ENCODE assay signal across 9 cellular contexts in genomic region chr10:88979153-88979562, GRCh38. TPM values are rescaled to one million over a fixed set of nuclear protein-coding genes. Genes with fewer than 3 reads are reported as not detected.
DNase-seq lines count a peak whose midpoint lies in the region; ATAC-seq and TF ChIP-seq lines count a peak whose summit lies in the region.
"Had no signal": no experiment of that assay in that cellular context is flagged by ENCODE, and none has a peak within 500 bp of the region (broad histone marks: within the 10 kb centered on the region; RNA-seq: fewer than 3 reads in every experiment).

No MANE protein-coding gene starts in this region.

- H3K27me3 Mint-ChIP-seq in naive thymus-derived CD4-positive, alpha-beta T cell = peaks cover 0 to 3% (median 0%) of the 10 kb centered on the region in 5 donors
- H3K27me3 Mint-ChIP-seq in CD14-positive monocyte (ENCODE audit: low read depth in 3 of 3) = peaks cover 0 to 1% (median 0%) of the 10 kb centered on the region in 3 donors

- peak; percentile 63 for DNase-seq in Jurkat, Clone E6-1 (ENCODE audit: low read depth, low spot score)
- DNase-seq in breast epithelium (ENCODE audit: low spot score in 2 of 2) (peak in 1 of 2 donors; percentile 80), left lobe of liver (ENCODE audit: low spot score) (no peak), tibial nerve (ENCODE audit: low spot score in 2 of 2) (peak in 1 of 2 donors; percentile 39), CD14-positive monocyte (ENCODE audit: low spot score) (no peak), mesenteric fat pad (ENCODE audit: low spot score) (no peak), DMS153 (lab: John Stamatoyannopoulos, UW) (no peak)
- DNase-seq in naive thymus-derived CD4-positive, alpha-beta T cell = no peak
- DNase-seq: lower lobe of right lung had no signal

- peaks cover 0 to 8% (median 0%) of the 10 kb centered on the region in 5 donors for H3K36me3 Mint-ChIP-seq in naive thymus-derived CD4-positive, alpha-beta T cell
- H3K36me3 Mint-ChIP-seq in CD14-positive monocyte = peaks cover 3 to 11% of the 10 kb centered on the region in 2 donors

- TF ChIP-seq EP300 in tibial nerve (IDR thresholded peaks at IDR 0.05) = peak in 1 of 2 donors; percentile 55

- H3K36me3 ChIP-seq in breast epithelium (no peaks in the 10 kb centered on the region), tibial nerve (no peaks in the 10 kb centered on the region)
- no peaks in the 10 kb centered on the region for H3K36me3 ChIP-seq in naive thymus-derived CD4-positive, alpha-beta T cell (ENCODE audit: control insufficient read depth in 2 of 3, insufficient read depth in 3 of 3, low read length in 3 of 3)
- H3K36me3 ChIP-seq: lower lobe of right lung had no signal

- WGBS in tibial nerve, 2 donors = 29 to 30% methylated on average over 5 of the region's 5 CpGs

- H3K4me3 Mint-ChIP-seq in naive thymus-derived CD4-positive, alpha-beta T cell = no peak overlapping the region
- H3K4me3 Mint-ChIP-seq in CD14-positive monocyte = peak overlapping the region in 1 of 2 donors; percentile 28

- H3K4me3 ChIP-seq in Jurkat, Clone E6-1 (ENCODE audit: low read length) = no peak overlapping the region
- H3K4me3 ChIP-seq in breast epithelium = peak overlapping the region in 1 of 3 donors; percentile 24
- no peak overlapping the region for H3K4me3 ChIP-seq in tibial nerve
- H3K4me3 ChIP-seq in naive thymus-derived CD4-positive, alpha-beta T cell (ENCODE audit: low read length) = no peak overlapping the region
- H3K4me3 ChIP-seq: lower lobe of right lung had no signal

- POLR2A ChIA-PET in naive thymus-derived CD4-positive, alpha-beta T cell (lab: Charles Lee) = no interaction called here

- CTCF ChIA-PET in naive thymus-derived CD4-positive, alpha-beta T cell (lab: Charles Lee) = interaction anchor here (0.6 to 0.9 kb wide), 2 partner anchors 8 to 44 kb away, joined by 3 to 4 read pairs; no protein-coding TSS in a partner anchor

- TF ChIP-seq POLR2A in breast epithelium (IDR thresholded peaks at IDR 0.05) (no peak), tibial nerve (IDR thresholded peaks at IDR 0.05) (no peak)

- H3K4me1 ChIP-seq in breast epithelium = peaks cover 0 to 5% of the 10 kb centered on the region in 2 donors
- H3K4me1 ChIP-seq in tibial nerve = peaks cover 0 to 39% (median 3%) of the 10 kb centered on the region in 4 donors
- peaks cover 7 to 12% of the 10 kb centered on the region in 2 donors for H3K4me1 ChIP-seq in naive thymus-derived CD4-positive, alpha-beta T cell (ENCODE audit: control insufficient read depth in 2 of 2, insufficient read depth in 2 of 2, low read length in 2 of 2)

- peak; percentile 53 for ATAC-seq in left lobe of liver
- ATAC-seq in naive thymus-derived CD4-positive, alpha-beta T cell = no peak

- H3K27ac Mint-ChIP-seq in naive thymus-derived CD4-positive, alpha-beta T cell = peak overlapping the region in 2 of 9 donors; percentile 32 to 33
- H3K27ac Mint-ChIP-seq in CD14-positive monocyte = no peak overlapping the region

- peak overlapping the region; percentile 72 to 88 for H3K27ac ChIP-seq in breast epithelium
- peak overlapping the region in 3 of 4 donors; percentile 21 to 75 (median 74) for H3K27ac ChIP-seq in tibial nerve
- H3K27ac ChIP-seq in naive thymus-derived CD4-positive, alpha-beta T cell (ENCODE audit: low read depth, low read length) = no peak overlapping the region

- H3K4me1 Mint-ChIP-seq in naive thymus-derived CD4-positive, alpha-beta T cell = peaks cover 6 to 29% (median 18%) of the 10 kb centered on the region in 7 donors
- peaks cover 13% of the 10 kb centered on the region for H3K4me1 Mint-ChIP-seq in CD14-positive monocyte

- H3K9me3 ChIP-seq in breast epithelium = no peaks in the 10 kb centered on the region
- no peaks in the 10 kb centered on the region for H3K9me3 ChIP-seq in tibial nerve
- no peaks in the 10 kb centered on the region for H3K9me3 ChIP-seq in naive thymus-derived CD4-positive, alpha-beta T cell (ENCODE audit: control insufficient read depth in 2 of 3, low read length in 3 of 3)
- H3K9me3 ChIP-seq: lower lobe of right lung had no signal

- intact Hi-C loops in breast epithelium (cut with DNase I; ENCODE audit: low total_unique reads) (no loop called here), CD14-positive monocyte (cut with micrococcal nuclease) (no loop called here)
- intact Hi-C loops in naive thymus-derived CD4-positive, alpha-beta T cell (cut with micrococcal nuclease) = loop anchor here in 1 of 2 donors (5.0 kb wide), 1 partner anchor 723 kb away; the partner anchor contains the start of gene KIF20B

- H3K27me3 ChIP-seq in breast epithelium (no peaks in the 10 kb centered on the region), tibial nerve (no peaks in the 10 kb centered on the region)
- H3K27me3 ChIP-seq in naive thymus-derived CD4-positive, alpha-beta T cell (ENCODE audit: control insufficient read depth in 2 of 2, insufficient read depth in 2 of 2, low read length in 2 of 2) = no peaks in the 10 kb centered on the region

- TF ChIP-seq CTCF in breast epithelium (IDR thresholded peaks at IDR 0.05) = no peak
- no peak for TF ChIP-seq CTCF in tibial nerve (IDR thresholded peaks at IDR 0.05)
- no peak for TF ChIP-seq CTCF in CD14-positive monocyte (IDR thresholded peaks at IDR 0.05)

- no peaks in the 10 kb centered on the region for H3K9me3 Mint-ChIP-seq in naive thymus-derived CD4-positive, alpha-beta T cell
- no peaks in the 10 kb centered on the region for H3K9me3 Mint-ChIP-seq in CD14-positive monocyte

RNA-seq across cellular contexts. Expression of gene FAS, which starts 11.4 kb away (rescaled TPM):
- 12.3 TPM for polyA plus RNA-seq in Jurkat, Clone E6-1 (2012; ENCODE audit: insufficient read depth, insufficient read length)
- total RNA-seq in breast epithelium = 10 to 100 TPM; 26.9 to 51.5 (median 47.3) TPM
- total RNA-seq in left lobe of liver = 13.0 TPM
- 10 to 100 TPM; 18.4 to 32.2 (median 20.9) TPM for total RNA-seq in tibial nerve
- 10 to 100 TPM in 2 of 5 experiments, 1 to 10 TPM in 3; 5.6 to 67.4 (median 8.3) TPM for total RNA-seq in naive thymus-derived CD4-positive, alpha-beta T cell
- 1 to 10 TPM; 2.1 to 3.0 TPM for polyA plus RNA-seq in naive thymus-derived CD4-positive, alpha-beta T cell
- polyA plus RNA-seq in CD14-positive monocyte = 10 to 100 TPM; 27.9 to 28.9 TPM
- total RNA-seq in mesenteric fat pad = 10.4 TPM

RNA-seq across cellular contexts. Expression of gene ACTA2, which starts 26.6 kb away (rescaled TPM):
- polyA plus RNA-seq in Jurkat, Clone E6-1 (2012; ENCODE audit: insufficient read depth, insufficient read length) = 4.3 TPM
- total RNA-seq in breast epithelium (1,000 to 10,000 TPM in 2 of 3 donors, 10 to 100 TPM in 1; 87.9 to 1,054 (median 1,036) TPM), left lobe of liver (17.0 TPM), tibial nerve (100 to 1,000 TPM; 340 to 708 (median 458) TPM), mesenteric fat pad (204 TPM)
- 10 to 100 TPM in 1 of 5 experiments, 1 to 10 TPM in 3, under 1 TPM in 1; 0.56 to 12.0 (median 1.3) TPM for total RNA-seq in naive thymus-derived CD4-positive, alpha-beta T cell
- 1 to 10 TPM in 1 of 2 donors, under 1 TPM in 1; 0.92 to 2.2 TPM for polyA plus RNA-seq in naive thymus-derived CD4-positive, alpha-beta T cell
- polyA plus RNA-seq in CD14-positive monocyte = 10 to 100 TPM in 1 of 2 donors, 1 to 10 TPM in 1; 6.8 to 12.3 TPM
